8 cellular contexts compared by ENCODE assay signal in the genomic region with DNA sequence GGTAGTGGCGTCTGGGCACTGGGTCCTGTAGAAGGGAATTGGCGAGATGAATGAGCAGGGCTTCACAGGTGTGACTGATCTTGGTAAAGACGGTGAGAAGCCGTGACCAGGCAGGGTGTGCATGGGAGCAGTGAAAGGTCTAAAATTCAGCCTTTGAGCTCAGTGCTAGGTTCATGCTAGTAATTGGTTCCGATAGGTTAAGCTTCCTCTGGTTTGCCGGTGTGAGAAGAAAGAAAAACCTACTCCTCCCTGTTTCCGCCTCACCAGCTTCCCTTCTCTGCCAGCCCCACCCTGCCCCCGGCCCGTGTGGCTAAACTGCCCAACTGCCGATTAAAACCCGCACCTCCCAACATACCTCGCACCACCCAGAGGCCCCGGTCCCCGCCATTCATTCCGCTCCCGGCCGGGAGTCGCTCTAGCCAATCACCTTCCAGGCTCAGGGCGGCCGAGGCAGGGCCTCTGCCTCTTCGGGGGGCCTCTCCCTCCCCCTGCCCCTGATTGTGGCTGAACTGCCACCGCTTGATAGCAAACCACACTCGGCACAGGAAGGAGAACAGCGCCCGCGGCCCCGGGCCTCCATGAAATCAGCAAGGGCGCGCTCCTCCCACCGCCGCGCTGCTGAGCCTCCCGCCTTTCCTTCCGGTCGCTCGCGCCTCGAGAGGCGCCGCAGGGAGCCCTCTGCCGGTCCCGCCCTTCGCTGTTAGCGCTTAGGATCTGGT. TPM values are rescaled to one million over a fixed set of nuclear protein-coding genes. Genes with fewer than 3 reads are reported as not detected.
A peak's percentile ranks its signal among the peaks of the same experiment; 100 is the strongest.
DNase-seq lines count a peak whose midpoint lies in the region; TF ChIP-seq lines count a peak whose summit lies in the region.

No MANE protein-coding gene starts in this region.

- TF ChIP-seq CTCF in LNCaP clone FGC (IDR thresholded peaks at IDR 0.05; ENCODE audit: control insufficient read depth, extremely low read depth, insufficient read depth) = peak; percentile 48
- peak; percentile 33 for TF ChIP-seq CTCF in fibroblast of the aortic adventitia (IDR thresholded peaks at IDR 0.05; ENCODE audit: insufficient read depth, low read length)
- TF ChIP-seq CTCF in nephron (IDR thresholded peaks at IDR 0.05; ENCODE audit: unreplicated experiment in 3 of 3) = peak; percentile 15 to 18 (median 17)

- H3K4me3 ChIP-seq in LNCaP clone FGC (ENCODE audit: low read depth, low read length) (peak overlapping the region; percentile 70), fibroblast of the aortic adventitia (ENCODE audit: low read depth, low read length) (peak overlapping the region; percentile 72)

- H3K4me1 Mint-ChIP-seq in activated T-helper 2 cell treated with anti-CD3 and anti-CD28 coated beads, Interferon-gamma antibody, Interleukin-2, Interleukin-4, amounts not matched to agents 10 μg/mL and 5 μg/mL and 100 μg/mL, durations not matched to agents 14 hours and 24 hours and 36 hours (ENCODE audit: low read depth) = peaks cover 54% of the 10 kb centered on the region
- H3K4me1 Mint-ChIP-seq in nephron = peaks cover 6% of the 10 kb centered on the region
- H3K4me1 Mint-ChIP-seq in stimulated activated naive CD8-positive, alpha-beta T cell treated with anti-CD3 and anti-CD28 coated beads, Interleukin-15, Interleukin-2, amounts not matched to agents 100 ng/mL and 50 ng/mL, for 24 hours (ENCODE audit: low read depth) = peaks cover 67% of the 10 kb centered on the region

- H3K9me3 Mint-ChIP-seq in activated T-helper 2 cell treated with anti-CD3 and anti-CD28 coated beads, Interferon-gamma antibody, Interleukin-2, Interleukin-4, amounts not matched to agents 10 μg/mL and 5 μg/mL and 100 μg/mL, durations not matched to agents 14 hours and 24 hours and 36 hours = no peaks in the 10 kb centered on the region
- no peaks in the 10 kb centered on the region for H3K9me3 Mint-ChIP-seq in nephron
- no peaks in the 10 kb centered on the region for H3K9me3 Mint-ChIP-seq in stimulated activated naive CD8-positive, alpha-beta T cell treated with anti-CD3 and anti-CD28 coated beads, Interleukin-15, Interleukin-2, amounts not matched to agents 100 ng/mL and 50 ng/mL, for 24 hours

- H3K27ac Mint-ChIP-seq in activated T-helper 2 cell treated with anti-CD3 and anti-CD28 coated beads, Interferon-gamma antibody, Interleukin-2, Interleukin-4, amounts not matched to agents 10 μg/mL and 5 μg/mL and 100 μg/mL, durations not matched to agents 14 hours and 24 hours and 36 hours = peak overlapping the region; percentile 97
- H3K27ac Mint-ChIP-seq in nephron = peak overlapping the region; percentile 93 to 97 (median 97)
- H3K27ac Mint-ChIP-seq in stimulated activated naive CD8-positive, alpha-beta T cell treated with anti-CD3 and anti-CD28 coated beads, Interleukin-15, Interleukin-2, amounts not matched to agents 100 ng/mL and 50 ng/mL, for 24 hours = peak overlapping the region; percentile 96

- DNase-seq in EH (ENCODE audit: low read depth) = peak; percentile 76
- DNase-seq in H4 (ENCODE audit: low spot score) = peak; percentile 91
- DNase-seq in LNCaP clone FGC (ENCODE audit: low read depth) = peak; percentile 15
- DNase-seq in RPMI8226 = peak; percentile 94
- peak; percentile 97 for DNase-seq in activated T-helper 2 cell treated with anti-CD3 and anti-CD28 coated beads, Interferon-gamma antibody, Interleukin-2, Interleukin-4, amounts not matched to agents 10 μg/mL and 5 μg/mL and 100 μg/mL, durations not matched to agents 14 hours and 24 hours and 36 hours (ENCODE audit: low spot score)
- DNase-seq in fibroblast of the aortic adventitia (ENCODE audit: low read depth) = peak; percentile 58

- intact Hi-C loops in activated T-helper 2 cell treated with anti-CD3 and anti-CD28 coated beads, Interferon-gamma antibody, Interleukin-2, Interleukin-4, amounts not matched to agents 10 μg/mL and 5 μg/mL and 100 μg/mL, durations not matched to agents 14 hours and 24 hours and 36 hours (cut with micrococcal nuclease) = loop anchor here (1.0 to 2.0 kb wide), 5 partner anchors 8 to 129 kb away; a partner anchor contains a TSS

- H3K4me3 Mint-ChIP-seq in activated T-helper 2 cell treated with anti-CD3 and anti-CD28 coated beads, Interferon-gamma antibody, Interleukin-2, Interleukin-4, amounts not matched to agents 10 μg/mL and 5 μg/mL and 100 μg/mL, durations not matched to agents 14 hours and 24 hours and 36 hours (ENCODE audit: low read depth) = peak overlapping the region; percentile 87
- peak overlapping the region; percentile 86 to 89 (median 87) for H3K4me3 Mint-ChIP-seq in nephron
- H3K4me3 Mint-ChIP-seq in stimulated activated naive CD8-positive, alpha-beta T cell treated with anti-CD3 and anti-CD28 coated beads, Interleukin-15, Interleukin-2, amounts not matched to agents 100 ng/mL and 50 ng/mL, for 24 hours = peak overlapping the region; percentile 89

- H3K36me3 Mint-ChIP-seq in activated T-helper 2 cell treated with anti-CD3 and anti-CD28 coated beads, Interferon-gamma antibody, Interleukin-2, Interleukin-4, amounts not matched to agents 10 μg/mL and 5 μg/mL and 100 μg/mL, durations not matched to agents 14 hours and 24 hours and 36 hours (ENCODE audit: low read depth) = no peaks in the 10 kb centered on the region
- H3K36me3 Mint-ChIP-seq in nephron (ENCODE audit: low read depth) = no peaks in the 10 kb centered on the region
- no peaks in the 10 kb centered on the region for H3K36me3 Mint-ChIP-seq in stimulated activated naive CD8-positive, alpha-beta T cell treated with anti-CD3 and anti-CD28 coated beads, Interleukin-15, Interleukin-2, amounts not matched to agents 100 ng/mL and 50 ng/mL, for 24 hours (ENCODE audit: low read depth)

- no peaks in the 10 kb centered on the region for H3K27me3 Mint-ChIP-seq in activated T-helper 2 cell treated with anti-CD3 and anti-CD28 coated beads, Interferon-gamma antibody, Interleukin-2, Interleukin-4, amounts not matched to agents 10 μg/mL and 5 μg/mL and 100 μg/mL, durations not matched to agents 14 hours and 24 hours and 36 hours (ENCODE audit: low read depth)
- H3K27me3 Mint-ChIP-seq in nephron (ENCODE audit: low read depth) = peaks cover 4% of the 10 kb centered on the region
- H3K27me3 Mint-ChIP-seq in stimulated activated naive CD8-positive, alpha-beta T cell treated with anti-CD3 and anti-CD28 coated beads, Interleukin-15, Interleukin-2, amounts not matched to agents 100 ng/mL and 50 ng/mL, for 24 hours = no peaks in the 10 kb centered on the region

RNA-seq across cellular contexts. Expression of a gene that starts 7.3 kb away (rescaled TPM):
- total RNA-seq in H4 (2014; rRNA removed; shearing (Covaris generic)) = 0.02 TPM in 1 of 2 replicates, not detected in the other
- total RNA-seq in activated T-helper 2 cell treated with anti-CD3 and anti-CD28 coated beads, Interferon-gamma antibody, Interleukin-2, Interleukin-4, amounts not matched to agents 10 μg/mL and 5 μg/mL and 100 μg/mL, durations not matched to agents 14 hours and 24 hours and 36 hours = 51.4 and 53.2 TPM in 2 replicates
- 0.65 and 2.9 TPM in 2 replicates for total RNA-seq in fibroblast of the aortic adventitia (ENCODE audit: low replicate concordance)

Comparison
In these comparisons a context has a peak if more than half of its experiments do, and no peak if none do; other contexts are left out.
1. Peak in every context shown above with its lines: DNase-seq and H3K4me3 ChIP-seq.
2. DNase-seq: peak in every context shown above with its lines; median percentile 97 in activated T-helper 2 cell treated with anti-CD3 and anti-CD28 coated beads, Interferon-gamma antibody, Interleukin-2, Interleukin-4, amounts not matched to agents 10 μg/mL and 5 μg/mL and 100 μg/mL, durations not matched to agents 14 hours and 24 hours and 36 hours; 94 in RPMI8226; 91 in H4; 76 in EH; 58 in fibroblast of the aortic adventitia; 15 in LNCaP clone FGC.
3. RNA of a gene that starts 7.3 kb away (total RNA-seq): 51.4 to 53.2 TPM in activated T-helper 2 cell treated with anti-CD3 and anti-CD28 coated beads, Interferon-gamma antibody, Interleukin-2, Interleukin-4, amounts not matched to agents 10 μg/mL and 5 μg/mL and 100 μg/mL, durations not matched to agents 14 hours and 24 hours and 36 hours; 0.65 to 2.9 TPM in fibroblast of the aortic adventitia and 0.02 TPM in H4; every median in the first group is over 10 times any median in the second.